9 cellular contexts compared by ENCODE assay signal in the genomic region with DNA sequence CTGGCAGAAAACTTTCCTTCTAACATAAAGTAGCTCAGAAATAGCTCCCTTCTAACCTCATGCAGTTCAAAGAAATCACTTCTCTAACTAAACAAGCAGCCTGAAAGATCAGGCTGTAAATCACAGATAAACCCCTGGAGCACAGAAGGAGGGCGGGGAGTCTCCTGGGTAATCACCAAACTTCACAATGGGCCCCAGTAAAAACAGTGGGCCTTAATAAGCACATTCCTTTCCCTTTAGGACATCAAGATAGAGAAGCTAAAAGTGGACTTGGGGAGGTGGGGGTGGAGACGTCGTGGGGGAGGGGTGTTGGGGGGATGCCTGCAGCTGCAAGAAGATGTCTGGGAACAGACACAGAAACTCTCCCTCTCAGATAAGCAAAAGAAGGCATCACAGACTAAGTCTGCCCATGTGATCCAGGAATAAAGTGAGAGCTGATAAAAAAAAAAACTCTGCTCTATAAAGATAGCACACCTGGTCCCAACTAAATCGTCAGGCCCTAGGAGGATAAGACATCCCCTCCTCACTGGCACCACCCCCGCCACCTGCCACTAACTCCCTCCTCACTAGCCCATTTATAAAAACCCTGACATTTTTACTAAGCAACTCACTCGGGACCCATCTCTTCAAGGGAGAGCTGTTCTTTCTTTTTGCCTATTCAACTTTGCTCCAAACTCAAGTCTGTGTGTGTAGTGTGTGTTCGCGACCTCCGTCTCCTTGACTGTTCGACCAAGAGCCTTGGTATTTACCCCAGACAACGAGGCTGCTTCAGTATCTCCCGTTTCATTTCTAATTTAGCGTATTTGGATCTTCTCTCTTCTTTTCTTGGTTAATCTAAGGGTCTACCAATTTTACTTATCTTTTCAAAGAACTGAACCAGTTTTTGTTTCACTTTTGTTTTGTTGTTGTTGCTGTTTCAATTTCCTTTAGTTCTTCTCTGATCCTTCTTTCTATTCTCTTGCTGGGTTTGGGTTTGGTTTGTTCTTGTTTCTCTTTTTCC. TPM values are rescaled to one million over a fixed set of nuclear protein-coding genes. Genes with fewer than 3 reads are reported as not detected.
DNase-seq lines count a peak whose midpoint lies in the region; ATAC-seq and TF ChIP-seq lines count a peak whose summit lies in the region.
"Had no signal": no experiment of that assay in that cellular context is flagged by ENCODE, and none has a peak within 500 bp of the region (broad histone marks: within the 10 kb centered on the region; RNA-seq: fewer than 3 reads in every experiment).

No MANE protein-coding gene starts in this region.

- TF ChIP-seq CTCF in Loucy (conservative IDR thresholded peaks at IDR 0.05; ENCODE audit: low read length) (no peak), astrocyte of the spinal cord (IDR thresholded peaks at IDR 0.05; ENCODE audit: low read depth, low read length) (no peak), spleen (IDR thresholded peaks at IDR 0.05 in 8 of 11, conservative IDR thresholded peaks at IDR 0.05 in 3 of 11) (no peak)

- H3K9ac ChIP-seq in Loucy (ENCODE audit: low read depth, low read length, poor library complexity, severe bottlenecking) = peak overlapping the region; percentile 57

- DNase-seq in DMS 273 (lab: John Stamatoyannopoulos, UW; ENCODE audit: unreplicated experiment) (peak; percentile 15), DMS 273 treated with DMSO at 0.1 percent for 48 hours (lab: John Stamatoyannopoulos, UW) (no peak), astrocyte of the spinal cord (ENCODE audit: low read depth, low spot score) (peak; percentile 87), iPS-NIHi7 (ENCODE audit: extremely low spot score) (peak; percentile 60), spleen (no peak), NCI-H1436 treated with DMSO at 0.1 percent for 48 hours (lab: John Stamatoyannopoulos, UW) (no peak)

- intact Hi-C loops in spleen (cut with DNase I; ENCODE audit: low total_unique reads) = no loop called here

- H3K4me1 ChIP-seq in Loucy (ENCODE audit: insufficient read depth, low read length, poor library complexity, severe bottlenecking) (peaks cover 29% of the 10 kb centered on the region), spleen (peaks cover 22 to 78% (median 44%) of the 10 kb centered on the region in 6 donors)

- H3K9me2 ChIP-seq in Loucy (replicated peaks; ENCODE audit: low read depth, low read length) = no peaks in the 10 kb centered on the region

- H3K4me2 ChIP-seq in Loucy (ENCODE audit: low read depth, low read length, poor library complexity, severe bottlenecking) = peak overlapping the region; percentile 74

- H3K9me3 ChIP-seq in Loucy (ENCODE audit: insufficient read depth, low read depth, low read length) (no peaks in the 10 kb centered on the region), spleen (peaks cover 0 to 6% (median 0%) of the 10 kb centered on the region in 8 donors)

- H3K4me3 ChIP-seq in Loucy (ENCODE audit: low read length, poor library complexity, severe bottlenecking) (peak overlapping the region; percentile 69), astrocyte of the spinal cord (ENCODE audit: low read depth, low read length) (peak overlapping the region; percentile 49), spleen (peak overlapping the region; percentile 35 to 65 (median 44))

- in situ Hi-C loops in astrocyte of the spinal cord (cut with HindIII; ENCODE audit: low sequenced_read_pairs) = no loop called here

- H3K27me3 ChIP-seq in Loucy (ENCODE audit: insufficient read depth, low read length, poor library complexity, severe bottlenecking) (no peaks in the 10 kb centered on the region), spleen (replicated peaks in 1 of 7) (no peaks in the 10 kb centered on the region)

- H3K27ac ChIP-seq in spleen = peak overlapping the region; percentile 72 to 91 (median 86)
- H3K27ac ChIP-seq: 22Rv1 had no signal

- 9 to 14% (median 11%) methylated on average over 13 of the region's 13 CpGs for whole genome bisulfite sequencing in spleen, 5 donors

- peak overlapping the region; percentile 99 for H2AFZ ChIP-seq in Loucy (ENCODE audit: low read length)

- no peaks in the 10 kb centered on the region for H4K20me1 ChIP-seq in Loucy (ENCODE audit: insufficient read depth, low read length, poor library complexity, severe bottlenecking)

- no peaks in the 10 kb centered on the region for H3K79me2 ChIP-seq in Loucy (ENCODE audit: insufficient read depth, low read length)

- H3K36me3 ChIP-seq in Loucy (ENCODE audit: insufficient read depth, low read length) = no peaks in the 10 kb centered on the region
- H3K36me3 ChIP-seq in spleen = no peaks in the 10 kb centered on the region

- TF ChIP-seq POLR2A in spleen (IDR thresholded peaks at IDR 0.05) = no peak

- no peaks in the 10 kb centered on the region for H3F3A ChIP-seq in Loucy (ENCODE audit: low read depth)

- ATAC-seq in GM18873 (IDR thresholded peaks at IDR 0.05; ENCODE audit: low FRiP score, unreplicated experiment) = no peak

RNA-seq across cellular contexts. Expression of gene DNAJC15, which starts 31.7 kb away (rescaled TPM):
- total RNA-seq in spleen = 10 to 100 TPM in 4 of 7 donors, 1 to 10 TPM in 3; 6.7 to 13.9 (median 10.4) TPM
- polyA plus RNA-seq in spleen = 10 to 100 TPM; 11.4 to 17.4 (median 12.2) TPM

Comparison
In these comparisons a context has a peak if more than half of its experiments do, and no peak if none do; other contexts are left out.
1. DNase-seq: peak in DMS 273 (single experiment), astrocyte of the spinal cord (single experiment) and iPS-NIHi7 (single experiment); none in DMS 273 treated with DMSO at 0.1 percent for 48 hours (single experiment), spleen (single experiment) and NCI-H1436 treated with DMSO at 0.1 percent for 48 hours (single experiment).
2. Peak in every context shown above with its lines, with median percentiles within 50 percentile points of each other: H3K4me3 ChIP-seq.